ENCODE assay signal across 11 cellular contexts in genomic region chr10:72740526-72740925, GRCh38. TPM values are rescaled to one million over a fixed set of nuclear protein-coding genes. Genes with fewer than 3 reads are reported as not detected.
DNase-seq lines count a peak whose midpoint lies in the region; ATAC-seq, FAIRE-seq and TF ChIP-seq lines count a peak whose summit lies in the region.
"Had no signal": no experiment of that assay in that cellular context is flagged by ENCODE, and none has a peak within 500 bp of the region (broad histone marks: within the 10 kb centered on the region; RNA-seq: fewer than 3 reads in every experiment).

No MANE protein-coding gene starts in this region.

- no peaks in the 10 kb centered on the region for H3K27me3 Mint-ChIP-seq in CD4-positive, alpha-beta T cell

- no peaks in the 10 kb centered on the region for H3K36me3 Mint-ChIP-seq in CD4-positive, alpha-beta T cell (ENCODE audit: low read depth)

- no peaks in the 10 kb centered on the region for H3K9me3 Mint-ChIP-seq in CD4-positive, alpha-beta T cell

- DNase-seq in A673 (ENCODE audit: low spot score), result peak; percentile 83
- peak; percentile 80 for DNase-seq in HT-29 (ENCODE audit: low spot score)
- DNase-seq in astrocyte of the cerebellum (ENCODE audit: low read depth), result peak; percentile 41
- no peak for DNase-seq in mesenteric fat pad (ENCODE audit: low spot score)
- DNase-seq in omental fat pad (ENCODE audit: low spot score), result no peak
- no peak for DNase-seq in CD4-positive, alpha-beta T cell
- DNase-seq: activated CD8-positive, alpha-beta memory T cell treated with anti-CD3 and anti-CD28 coated beads for 24 hours; DMS79 treated with DMSO at 0.1 percent for 48 hours; NCI-H446 treated with DMSO at 0.1 percent for 48 hours had no signal

- peak; percentile 87 for FAIRE-seq in islet of Langerhans (lab: Jason Lieb, UNC)

- H3K36me3 ChIP-seq in A673 (ENCODE audit: insufficient read depth, low read length, poor library complexity, severe bottlenecking), result no peaks in the 10 kb centered on the region

- CTCF ChIA-PET in A673 (lab: Charles Lee), result no interaction called here
- CTCF ChIA-PET in CD4-positive, alpha-beta T cell (lab: Charles Lee), result no interaction called here

- H3K9me3 ChIP-seq in A673 (ENCODE audit: low read depth, low read length, poor library complexity, severe bottlenecking), result no peaks in the 10 kb centered on the region
- H3K9me3 ChIP-seq in CD4-positive, alpha-beta T cell (ENCODE audit: control insufficient read depth, low read length), result no peaks in the 10 kb centered on the region

- TF ChIP-seq CTCF in A673 (conservative IDR thresholded peaks at IDR 0.05; ENCODE audit: low read depth, low read length) (no peak), astrocyte of the cerebellum (IDR thresholded peaks at IDR 0.05; ENCODE audit: low read depth, low read length, missing control alignments) (no peak), omental fat pad (IDR thresholded peaks at IDR 0.05) (no peak)
- no peak for TF ChIP-seq CTCF in CD4-positive, alpha-beta T cell (IDR thresholded peaks at IDR 0.05)

- in situ Hi-C loops in astrocyte of the cerebellum (cut with HindIII; ENCODE audit: low sequenced_read_pairs), result no loop called here

- POLR2A ChIA-PET in A673 (lab: Charles Lee; ENCODE audit: low non-redundant PET), result no interaction called here
- POLR2A ChIA-PET in CD4-positive, alpha-beta T cell (lab: Charles Lee), result no interaction called here

- no peak for ATAC-seq in GM19452 (IDR thresholded peaks at IDR 0.05; ENCODE audit: unreplicated experiment)
- no peak for ATAC-seq in omental fat pad (ENCODE audit: low FRiP score)
- ATAC-seq in CD4-positive, alpha-beta T cell (ENCODE audit: poor library complexity), result no peak

- H3K27me3 ChIP-seq in A673 (replicated peaks; ENCODE audit: insufficient read depth, low read depth, low read length, poor library complexity), result no peaks in the 10 kb centered on the region
- no peaks in the 10 kb centered on the region for H3K27me3 ChIP-seq in CD4-positive, alpha-beta T cell (ENCODE audit: control insufficient read depth, insufficient read depth, low read length)

- H3K4me3 ChIP-seq in A673 (ENCODE audit: low read depth, low read length, poor library complexity, severe bottlenecking) (no peak overlapping the region), astrocyte of the cerebellum (ENCODE audit: low read depth, low read length) (no peak overlapping the region)

- BruUV-seq in A673 (replicated peaks; lab: Mats Ljungman, UMichigan), result no TSS peak

- no peaks in the 10 kb centered on the region for H3K4me1 Mint-ChIP-seq in CD4-positive, alpha-beta T cell (ENCODE audit: low read depth)

- no peak overlapping the region for H3K4me3 Mint-ChIP-seq in CD4-positive, alpha-beta T cell

- H3K27ac ChIP-seq in A673 (ENCODE audit: low read depth, low read length, poor library complexity, severe bottlenecking), result no peak overlapping the region
- no peak overlapping the region for H3K27ac ChIP-seq in CD4-positive, alpha-beta T cell (ENCODE audit: low read depth, low read length)

- H3K27ac Mint-ChIP-seq in CD4-positive, alpha-beta T cell, result no peak overlapping the region

- peaks cover 19% of the 10 kb centered on the region for H3K4me1 ChIP-seq in A673 (ENCODE audit: insufficient read depth, low read length, poor library complexity, severe bottlenecking)

- intact Hi-C loops in A673 (cut with micrococcal nuclease; ENCODE audit: unreplicated experiment), result no loop called here
- intact Hi-C loops in CD4-positive, alpha-beta T cell (cut with DNase I, micrococcal nuclease), result no loop called here

RNA-seq across cellular contexts. Expression of gene MCU, which starts 48.6 kb away (rescaled TPM):
- total RNA-seq in A673 (2021) (18.7 and 20.1 TPM in 2 replicates), mesenteric fat pad (15.4 TPM), omental fat pad (10 to 100 TPM; 13.2 to 29.8 (median 16.3) TPM)
- total RNA-seq in HT-29 (2014; rRNA removed; shearing (Covaris generic)), result 23.0 and 24.5 TPM in 2 replicates
- 10 to 100 TPM; 10.3 to 12.0 TPM for total RNA-seq in CD4-positive, alpha-beta T cell

Comparison
In these comparisons a context has a peak if more than half of its experiments do, and no peak if none do; other contexts are left out.
1. DNase-seq: peak in A673 (single experiment), HT-29 (single experiment) and astrocyte of the cerebellum (single experiment); none in mesenteric fat pad (single experiment), omental fat pad (single experiment) and CD4-positive, alpha-beta T cell (0 of 10).